In the genomic region with DNA sequence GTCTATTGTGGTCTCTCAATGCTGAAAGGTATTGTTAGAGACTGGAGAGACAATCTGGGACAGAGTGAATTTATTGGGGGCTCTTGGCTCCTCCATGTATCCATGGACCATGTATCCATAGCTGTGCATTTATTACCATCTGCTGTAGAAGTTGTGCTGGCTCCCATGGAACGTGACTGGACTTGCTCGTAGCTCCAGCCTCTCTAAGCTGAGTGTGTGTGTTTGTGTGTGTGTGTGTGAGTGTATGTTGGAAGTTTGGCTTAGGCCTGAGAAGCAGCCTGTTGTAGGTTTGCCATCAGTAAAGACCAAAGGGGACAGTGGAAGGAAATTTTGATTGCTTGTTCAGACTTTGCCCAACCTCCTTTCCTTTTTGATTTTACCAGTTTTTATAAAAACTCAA, we compare ENCODE assay signal across 19 cellular contexts.
"Had no signal": no experiment of that assay in that cellular context is flagged by ENCODE, and none has a peak within 500 bp of the region (broad histone marks: within the 10 kb centered on the region; RNA-seq: fewer than 3 reads in every experiment).

No MANE protein-coding gene starts in this region.

- H3K27me3 ChIP-seq: body of pancreas, colonic mucosa, heart right ventricle, tibial artery had no signal

- DNase-seq: activated CD4-positive, alpha-beta T cell treated with anti-CD3 and anti-CD28 coated beads, Interleukin-2, amount 10 ng/mL, durations not matched to agents 24 days and 14 days; activated CD4-positive, CD25-positive, alpha-beta regulatory T cell; activated CD8-positive, alpha-beta memory T cell treated with anti-CD3 and anti-CD28 coated beads, Interleukin-2, amount 50 U/mL, for 4 hours; activated CD8-positive, alpha-beta T cell treated with anti-CD3 and anti-CD28 coated beads, Interleukin-2, amount 10 ng/mL, durations not matched to agents 7 days and 5 days; activated naive CD4-positive, alpha-beta T cell treated with anti-CD3 and anti-CD28 coated beads for 36 hours; activated T-cell treated with anti-CD3 and anti-CD28 coated beads, Interleukin-2, amount 50 U/mL, for 4 hours; body of pancreas; colonic mucosa; heart right ventricle; left ventricle myocardium superior; stimulated activated CD4-positive, alpha-beta T cell treated with anti-CD3 and anti-CD28 coated beads, Interleukin-12 subunit alpha, Interleukin-12 subunit beta, amount 100 ng/mL, for 4 hours; stimulated activated CD4-positive, alpha-beta T cell treated with anti-CD3 and anti-CD28 coated beads, Interleukin-1b, Interleukin-23, amount 100 ng/mL, for 48 hours; stimulated activated naive CD4-positive, alpha-beta T cell treated with Interleukin-2 at 50 U/mL for 16 hours; T-helper 9 cell; tibial artery had no signal

- H3K4me3 ChIP-seq: body of pancreas, colonic mucosa, heart right ventricle, tibial artery had no signal

- H3K36me3 Mint-ChIP-seq: memory B cell had no signal

- H3K4me1 ChIP-seq: body of pancreas, colonic mucosa, tibial artery had no signal

- H3K27ac Mint-ChIP-seq: activated CD4-positive, alpha-beta T cell treated with anti-CD3 and anti-CD28 coated beads, Interleukin-2, amount 10 ng/mL, durations not matched to agents 24 days and 14 days; activated CD8-positive, alpha-beta T cell treated with anti-CD3 and anti-CD28 coated beads, Interleukin-2, amount 10 ng/mL, durations not matched to agents 7 days and 5 days; activated naive CD4-positive, alpha-beta T cell treated with anti-CD3 and anti-CD28 coated beads for 36 hours; memory B cell; progenitor cell of endocrine pancreas had no signal

- H3K27ac ChIP-seq: body of pancreas, colonic mucosa, heart right ventricle, tibial artery had no signal

- H3K36me3 ChIP-seq: colonic mucosa, heart right ventricle, tibial artery had no signal

- H3K4me3 Mint-ChIP-seq: activated CD4-positive, alpha-beta T cell treated with anti-CD3 and anti-CD28 coated beads, Interleukin-2, amount 10 ng/mL, durations not matched to agents 24 days and 14 days; activated CD8-positive, alpha-beta T cell treated with anti-CD3 and anti-CD28 coated beads, Interleukin-2, amount 10 ng/mL, durations not matched to agents 7 days and 5 days; activated naive CD4-positive, alpha-beta T cell treated with anti-CD3 and anti-CD28 coated beads for 36 hours; activated T-cell treated with anti-CD3 and anti-CD28 coated beads, Interleukin-2, amount 50 U/mL, for 4 hours; central memory CD8-positive, alpha-beta T cell; memory B cell; neural crest cell had no signal

- H3K4me1 Mint-ChIP-seq: activated CD4-positive, alpha-beta T cell treated with anti-CD3 and anti-CD28 coated beads, Interleukin-2, amount 10 ng/mL, durations not matched to agents 24 days and 14 days; central memory CD8-positive, alpha-beta T cell; neural crest cell had no signal

- H3K9me3 ChIP-seq: body of pancreas, colonic mucosa, heart right ventricle, tibial artery had no signal

- H3K9me3 Mint-ChIP-seq: activated CD4-positive, alpha-beta T cell treated with anti-CD3 and anti-CD28 coated beads, Interleukin-2, amount 10 ng/mL, durations not matched to agents 24 days and 14 days; activated naive CD4-positive, alpha-beta T cell treated with anti-CD3 and anti-CD28 coated beads for 36 hours; activated T-cell treated with anti-CD3 and anti-CD28 coated beads, Interleukin-2, amount 50 U/mL, for 4 hours; central memory CD8-positive, alpha-beta T cell; memory B cell; neural crest cell had no signal
